In genomic region chr15:75666823-75667501, GRCh38 we compare ENCODE assay signal across 9 cellular contexts. TPM values are rescaled to one million over a fixed set of nuclear protein-coding genes. Genes with fewer than 3 reads are reported as not detected.
A peak's percentile ranks its signal among the peaks of the same experiment; 100 is the strongest.
DNase-seq lines count a peak whose midpoint lies in the region; ATAC-seq and TF ChIP-seq lines count a peak whose summit lies in the region.
"Had no signal": no experiment of that assay in that cellular context is flagged by ENCODE, and none has a peak within 500 bp of the region (broad histone marks: within the 10 kb centered on the region; RNA-seq: fewer than 3 reads in every experiment).

No MANE protein-coding gene starts in this region.

- no peak overlapping the region for H2BK15ac ChIP-seq in neuronal stem cell (ENCODE audit: low read length)

- no peak for ATAC-seq in activated naive CD4-positive, alpha-beta T cell treated with anti-CD3 and anti-CD28 coated beads, Interleukin-2, amount 50 U/mL, for 72 hours
- ATAC-seq in HG03378 (IDR thresholded peaks at IDR 0.05; ENCODE audit: unreplicated experiment) = no peak

- WGBS in neuronal stem cell (ENCODE audit: extremely low coverage in 2 of 2, insufficient read length in 2 of 2, insufficient replicate concordance in 1 of 2), 2 donors = no CpG with 5 or more reads among the region's 15 CpGs

- no peak overlapping the region for H2BK12ac ChIP-seq in neuronal stem cell (ENCODE audit: low read length)

- H2BK120ac ChIP-seq in neuronal stem cell (ENCODE audit: low read depth, low read length) = peak overlapping the region; percentile 33

- no peak overlapping the region for H3K4me2 ChIP-seq in neuronal stem cell (ENCODE audit: insufficient read depth, low read length, poor library complexity, severe bottlenecking)

- peaks cover 0 to 2% of the 10 kb centered on the region in 2 donors for H3K9me3 ChIP-seq in neuronal stem cell (replicated peaks in 1 of 2; ENCODE audit: control insufficient read depth in 2 of 2, insufficient read depth in 1 of 2, low read depth in 1 of 2, low read length in 2 of 2)

- no peaks in the 10 kb centered on the region for H3K9me3 Mint-ChIP-seq in activated naive CD4-positive, alpha-beta T cell treated with anti-CD3 and anti-CD28 coated beads, Interleukin-2, amount 50 U/mL, for 72 hours
- H3K9me3 Mint-ChIP-seq: nephron had no signal

- H3K4me3 ChIP-seq in AG10803 (ENCODE audit: low read length) (no peak overlapping the region), neuronal stem cell (ENCODE audit: low read length in 2 of 2) (peak overlapping the region in 1 of 2 donors; percentile 70)

- no peak overlapping the region for H2AFZ ChIP-seq in neuronal stem cell (ENCODE audit: low read length)

- no peak overlapping the region for H3K9ac ChIP-seq in neuronal stem cell (ENCODE audit: low read depth, low read length, poor library complexity)

- peak; percentile 9; the same call in 1 of the 2 replicates for TF ChIP-seq CTCF in AG10803 (conservative IDR thresholded peaks at IDR 0.05; ENCODE audit: low read length)

- H3K4me1 ChIP-seq in neuronal stem cell (ENCODE audit: control insufficient read depth in 2 of 2, insufficient read depth in 1 of 2, low read depth in 1 of 2, low read length in 2 of 2) = peaks cover 0 to 6% of the 10 kb centered on the region in 2 donors

- H3K36me3 Mint-ChIP-seq in activated naive CD4-positive, alpha-beta T cell treated with anti-CD3 and anti-CD28 coated beads, Interleukin-2, amount 50 U/mL, for 72 hours = no peaks in the 10 kb centered on the region

- H2BK5ac ChIP-seq in neuronal stem cell (ENCODE audit: low read length) = peak overlapping the region; percentile 40

- H3K4ac ChIP-seq in neuronal stem cell (ENCODE audit: low read length) = no peak overlapping the region

- no peak overlapping the region for H3K14ac ChIP-seq in neuronal stem cell (ENCODE audit: low read length)

- H4K8ac ChIP-seq in neuronal stem cell (ENCODE audit: low read depth, low read length) = peak overlapping the region; percentile 8

- no peak overlapping the region for H4K91ac ChIP-seq in neuronal stem cell (ENCODE audit: low read depth, low read length, poor library complexity)

- DNase-seq in AG10803 (ENCODE audit: low read depth) (peak; percentile 100), NCI-H226 (peak; percentile 99), epithelial cell of prostate (ENCODE audit: low read depth, low spot score) (peak; percentile 99), neuronal stem cell (ENCODE audit: low spot score) (no peak), NCI-H524 (lab: John Stamatoyannopoulos, UW) (no peak)
- DNase-seq in activated effector memory CD4-positive, alpha-beta T cell treated with Interleukin-2 at 50 U/mL for 16 hours = no peak
- DNase-seq in activated naive CD4-positive, alpha-beta T cell treated with anti-CD3 and anti-CD28 coated beads, Interleukin-2, amount 50 U/mL, for 72 hours (ENCODE audit: low spot score in 2 of 2) = no peak

- no peak overlapping the region for H2AK5ac ChIP-seq in neuronal stem cell (ENCODE audit: low read depth, low read length)

- H3K27ac ChIP-seq in epithelial cell of prostate (peak overlapping the region; percentile 98), neuronal stem cell (replicated peaks; ENCODE audit: low read length) (no peak overlapping the region)

- peaks cover 0 to 3% of the 10 kb centered on the region in 2 donors for H3K36me3 ChIP-seq in neuronal stem cell (replicated peaks in 1 of 2; ENCODE audit: control insufficient read depth in 2 of 2, insufficient read depth in 2 of 2, low read length in 2 of 2)

- peaks cover 8% of the 10 kb centered on the region for H3K79me1 ChIP-seq in neuronal stem cell (ENCODE audit: low read depth, low read length)

- H3K27me3 ChIP-seq in neuronal stem cell (ENCODE audit: control insufficient read depth in 3 of 3, insufficient read depth in 3 of 3, low read depth in 1 of 3, low read length in 3 of 3) = no peaks in the 10 kb centered on the region

- H3K27ac Mint-ChIP-seq in activated naive CD4-positive, alpha-beta T cell treated with anti-CD3 and anti-CD28 coated beads, Interleukin-2, amount 50 U/mL, for 72 hours = peak overlapping the region in 1 of 2 donors; percentile 52
- H3K27ac Mint-ChIP-seq: nephron had no signal

- H3K18ac ChIP-seq in neuronal stem cell (ENCODE audit: low read length) = peak overlapping the region; percentile 58

- H3K23ac ChIP-seq in neuronal stem cell (ENCODE audit: low read depth, low read length, poor library complexity) = peak overlapping the region; percentile 86

RNA-seq across cellular contexts. Expression of gene SNX33, which starts 19.2 kb away (rescaled TPM):
- 9.8 TPM for polyA plus RNA-seq in neuronal stem cell (2013, experiment 1 of 2)
- polyA plus RNA-seq in neuronal stem cell (2013, experiment 2 of 2) = 10.7 TPM
- total RNA-seq in activated naive CD4-positive, alpha-beta T cell treated with anti-CD3 and anti-CD28 coated beads, Interleukin-2, amount 50 U/mL, for 72 hours = 1 to 10 TPM; 3.1 to 4.0 TPM

RNA-seq across cellular contexts. Expression of gene IMP3, which starts 26.9 kb away (rescaled TPM):
- 51.8 TPM for polyA plus RNA-seq in neuronal stem cell (2013, experiment 1 of 2)
- polyA plus RNA-seq in neuronal stem cell (2013, experiment 2 of 2) = 51.5 TPM
- 10 to 100 TPM; 66.5 to 93.8 TPM for total RNA-seq in activated naive CD4-positive, alpha-beta T cell treated with anti-CD3 and anti-CD28 coated beads, Interleukin-2, amount 50 U/mL, for 72 hours

RNA-seq across cellular contexts. Expression of gene SNUPN, which starts 41.4 kb away (rescaled TPM):
- polyA plus RNA-seq in neuronal stem cell (2013, experiment 1 of 2) = 15.5 TPM
- 14.9 TPM for polyA plus RNA-seq in neuronal stem cell (2013, experiment 2 of 2)
- 10 to 100 TPM; 36.1 to 37.3 TPM for total RNA-seq in activated naive CD4-positive, alpha-beta T cell treated with anti-CD3 and anti-CD28 coated beads, Interleukin-2, amount 50 U/mL, for 72 hours

RNA-seq across cellular contexts. Expression of gene CSPG4, which starts 45.7 kb away (rescaled TPM):
- 0.11 TPM for polyA plus RNA-seq in neuronal stem cell (2013, experiment 1 of 2)
- 0.10 TPM for polyA plus RNA-seq in neuronal stem cell (2013, experiment 2 of 2)
- total RNA-seq in activated naive CD4-positive, alpha-beta T cell treated with anti-CD3 and anti-CD28 coated beads, Interleukin-2, amount 50 U/mL, for 72 hours = not detected

Comparison
In these comparisons a context has a peak if more than half of its experiments do, and no peak if none do; other contexts are left out.
1. DNase-seq: peak in AG10803 (single experiment), NCI-H226 (single experiment) and epithelial cell of prostate (single experiment); none in neuronal stem cell (single experiment), activated effector memory CD4-positive, alpha-beta T cell treated with Interleukin-2 at 50 U/mL for 16 hours (single experiment), activated naive CD4-positive, alpha-beta T cell treated with anti-CD3 and anti-CD28 coated beads, Interleukin-2, amount 50 U/mL, for 72 hours (0 of 2) and NCI-H524 (0 of 2).